Comparison of ENCODE assay signal across 11 cellular contexts in genomic region chr14:93903342-93904184, GRCh38. TPM values are rescaled to one million over a fixed set of nuclear protein-coding genes. Genes with fewer than 3 reads are reported as not detected.
DNase-seq lines count a peak whose midpoint lies in the region; ATAC-seq and TF ChIP-seq lines count a peak whose summit lies in the region.
"Had no signal": no experiment of that assay in that cellular context is flagged by ENCODE, and none has a peak within 500 bp of the region (broad histone marks: within the 10 kb centered on the region; RNA-seq: fewer than 3 reads in every experiment).

No MANE protein-coding gene starts in this region.

- TF ChIP-seq POLR2A in IMR-90 (IDR thresholded peaks at IDR 0.05; ENCODE audit: low read depth, low read length) (no peak), gastrocnemius medialis (IDR thresholded peaks at IDR 0.05) (no peak)

- intact Hi-C loops in IMR-90 (cut with micrococcal nuclease) (no loop called here), MCF 10A (cut with micrococcal nuclease) (no loop called here), gastrocnemius medialis (cut with DNase I; ENCODE audit: low total_unique reads) (no loop called here)

- H3K9ac ChIP-seq in IMR-90 (ENCODE audit: low read depth, low read length) = no peak overlapping the region

- 25% methylated on average over 4 of the region's 15 CpGs; no CpG with 5 or more reads in 1 of the 2 experiments for WGBS in IMR-90 (ENCODE audit: extremely low coverage in 2 of 2, insufficient read length in 1 of 2), 2 experiments

- no peak overlapping the region for H3K4ac ChIP-seq in IMR-90 (ENCODE audit: low read depth, low read length)

- H3K4me1 Mint-ChIP-seq in MCF 10A (ENCODE audit: insufficient read depth, unreplicated experiment) = no peaks in the 10 kb centered on the region
- H3K4me1 Mint-ChIP-seq in stimulated activated naive CD8-positive, alpha-beta T cell treated with anti-CD3 and anti-CD28 coated beads, Interleukin-15, amount 100 ng/mL, for 72 hours = no peaks in the 10 kb centered on the region
- no peaks in the 10 kb centered on the region for H3K4me1 Mint-ChIP-seq in activated CD8-positive, alpha-beta memory T cell treated with anti-CD3 and anti-CD28 coated beads, Interleukin-2, amount 10 ng/mL, durations not matched to agents 7 days and 5 days

- CTCF ChIA-PET in IMR-90 (lab: Yijun Ruan, JAX) (interaction anchor here (0.6 to 0.7 kb wide), 2 partner anchors 234 to 696 kb away, joined by 3 read pairs; no protein-coding TSS in a partner anchor), MCF 10A (lab: Yijun Ruan, JAX) (interaction anchor here (0.5 to 13.2 kb wide), 5 partner anchors 11 to 712 kb away, joined by 3 to 135 read pairs (median 3); no protein-coding TSS in a partner anchor)
- CTCF ChIA-PET in activated CD8-positive, alpha-beta memory T cell treated with anti-CD3 and anti-CD28 coated beads, Interleukin-2, amount 10 ng/mL, durations not matched to agents 7 days and 5 days (lab: Charles Lee) = no interaction called here

- H3K27ac ChIP-seq in IMR-90 (ENCODE audit: insufficient read depth, low read length) (no peak overlapping the region), gastrocnemius medialis (no peak overlapping the region)

- no peak overlapping the region for H3K14ac ChIP-seq in IMR-90 (replicated peaks; ENCODE audit: low read depth, low read length)

- no peaks in the 10 kb centered on the region for H3K9me1 ChIP-seq in IMR-90 (ENCODE audit: insufficient read depth, low read length)

- H4K91ac ChIP-seq in IMR-90 (ENCODE audit: insufficient read depth, low read depth, low read length) = no peak overlapping the region

- H3K4me3 ChIP-seq in IMR-90 (ENCODE audit: insufficient read depth, low read depth, low read length) (no peak overlapping the region), gastrocnemius medialis (no peak overlapping the region)

- H3K23ac ChIP-seq in IMR-90 (ENCODE audit: low read depth, low read length) = no peak overlapping the region

- H3K9me3 Mint-ChIP-seq in MCF 10A (ENCODE audit: unreplicated experiment) = no peaks in the 10 kb centered on the region
- H3K9me3 Mint-ChIP-seq in stimulated activated naive CD8-positive, alpha-beta T cell treated with anti-CD3 and anti-CD28 coated beads, Interleukin-15, amount 100 ng/mL, for 72 hours = no peaks in the 10 kb centered on the region
- no peaks in the 10 kb centered on the region for H3K9me3 Mint-ChIP-seq in activated CD8-positive, alpha-beta memory T cell treated with anti-CD3 and anti-CD28 coated beads, Interleukin-2, amount 10 ng/mL, durations not matched to agents 7 days and 5 days (ENCODE audit: low read depth)

- DNase-seq in ELF-1 (ENCODE audit: low read depth, low spot score) = peak; percentile 72
- no peak for DNase-seq in IMR-90
- DNase-seq in MCF 10A (ENCODE audit: unreplicated experiment) = peak; percentile 36
- peak; percentile 25 for DNase-seq in medulla oblongata (ENCODE audit: extremely low spot score)
- DNase-seq in gastrocnemius medialis = no peak
- no peak for DNase-seq in stimulated activated naive CD8-positive, alpha-beta T cell treated with anti-CD3 and anti-CD28 coated beads, Interleukin-15, amount 100 ng/mL, for 72 hours
- no peak for DNase-seq in activated CD8-positive, alpha-beta memory T cell treated with anti-CD3 and anti-CD28 coated beads, Interleukin-2, amount 10 ng/mL, durations not matched to agents 7 days and 5 days
- no peak for DNase-seq in effector CD8-positive, alpha-beta T cell (lab: John Stamatoyannopoulos, UW)
- DNase-seq: NCI-H510A had no signal

- no peak overlapping the region for H3K4me3 Mint-ChIP-seq in MCF 10A (ENCODE audit: unreplicated experiment)
- no peak overlapping the region for H3K4me3 Mint-ChIP-seq in stimulated activated naive CD8-positive, alpha-beta T cell treated with anti-CD3 and anti-CD28 coated beads, Interleukin-15, amount 100 ng/mL, for 72 hours
- no peak overlapping the region for H3K4me3 Mint-ChIP-seq in activated CD8-positive, alpha-beta memory T cell treated with anti-CD3 and anti-CD28 coated beads, Interleukin-2, amount 10 ng/mL, durations not matched to agents 7 days and 5 days

- H4K20me1 ChIP-seq in IMR-90 (ENCODE audit: insufficient read depth, low read length) = no peaks in the 10 kb centered on the region

- TF ChIP-seq CTCF in IMR-90 (conservative IDR thresholded peaks at IDR 0.05; ENCODE audit: low read depth, low read length) (peak; percentile 21; the same call in 1 of the 2 replicates), MCF 10A (IDR thresholded peaks at IDR 0.05; ENCODE audit: unreplicated experiment) (peak; percentile 15), gastrocnemius medialis (IDR thresholded peaks at IDR 0.05 in 4 of 5, conservative IDR thresholded peaks at IDR 0.05 in 1 of 5) (no peak)

- no peak overlapping the region for H2AK5ac ChIP-seq in IMR-90 (ENCODE audit: low read depth, low read length)

- H3K27me3 ChIP-seq in IMR-90 (ENCODE audit: control insufficient read depth, insufficient read depth, low read length) = peaks cover 6% of the 10 kb centered on the region
- H3K27me3 ChIP-seq in gastrocnemius medialis = no peaks in the 10 kb centered on the region

- H3K56ac ChIP-seq in IMR-90 (ENCODE audit: extremely low read depth, insufficient read depth, low read length) = no peak overlapping the region

- H2BK15ac ChIP-seq in IMR-90 (ENCODE audit: low read depth, low read length) = no peak overlapping the region

- dilution Hi-C loops in IMR-90 (cut with HindIII; ENCODE audit: low sequenced_read_pairs, unreplicated experiment) = no loop called here

- BruUV-seq in IMR-90 (replicated peaks; lab: Mats Ljungman, UMichigan) (no TSS peak), MCF 10A (replicated peaks; lab: Mats Ljungman, UMichigan) (no TSS peak)

- H3K36me3 ChIP-seq in IMR-90 (ENCODE audit: control insufficient read depth, insufficient read depth, low read length) (no peaks in the 10 kb centered on the region), gastrocnemius medialis (no peaks in the 10 kb centered on the region)

- H3K36me3 Mint-ChIP-seq in MCF 10A (ENCODE audit: insufficient read depth, unreplicated experiment) = no peaks in the 10 kb centered on the region
- H3K36me3 Mint-ChIP-seq in activated CD8-positive, alpha-beta memory T cell treated with anti-CD3 and anti-CD28 coated beads, Interleukin-2, amount 10 ng/mL, durations not matched to agents 7 days and 5 days = no peaks in the 10 kb centered on the region

- no peaks in the 10 kb centered on the region for H3K79me1 ChIP-seq in IMR-90 (ENCODE audit: low read depth in 1 of 2, low read length in 2 of 2)

- no peak overlapping the region for H4K8ac ChIP-seq in IMR-90 (ENCODE audit: low read depth in 2 of 2, low read length in 2 of 2)

- no peak overlapping the region for H3K18ac ChIP-seq in IMR-90 (ENCODE audit: low read depth, low read length)

- no peaks in the 10 kb centered on the region for H3K9me3 ChIP-seq in IMR-90 (ENCODE audit: control insufficient read depth, insufficient read depth, low read length)
- H3K9me3 ChIP-seq in gastrocnemius medialis = no peaks in the 10 kb centered on the region

- TF ChIP-seq RAD21 in IMR-90 (IDR thresholded peaks at IDR 0.05; ENCODE audit: low read length) = no peak

- H2BK20ac ChIP-seq in IMR-90 (ENCODE audit: low read depth, low read length) = no peak overlapping the region

- H3K4me1 ChIP-seq in IMR-90 (ENCODE audit: control insufficient read depth, insufficient read depth, low read length) (no peaks in the 10 kb centered on the region), gastrocnemius medialis (no peaks in the 10 kb centered on the region)

- peaks cover 50% of the 10 kb centered on the region for H3K27me3 Mint-ChIP-seq in MCF 10A (ENCODE audit: insufficient read depth, unreplicated experiment)
- H3K27me3 Mint-ChIP-seq in stimulated activated naive CD8-positive, alpha-beta T cell treated with anti-CD3 and anti-CD28 coated beads, Interleukin-15, amount 100 ng/mL, for 72 hours = peaks cover 31% of the 10 kb centered on the region
- H3K27me3 Mint-ChIP-seq in activated CD8-positive, alpha-beta memory T cell treated with anti-CD3 and anti-CD28 coated beads, Interleukin-2, amount 10 ng/mL, durations not matched to agents 7 days and 5 days = peaks cover 13% of the 10 kb centered on the region

- no peak overlapping the region for H3K27ac Mint-ChIP-seq in MCF 10A (ENCODE audit: low read depth, unreplicated experiment)
- H3K27ac Mint-ChIP-seq in stimulated activated naive CD8-positive, alpha-beta T cell treated with anti-CD3 and anti-CD28 coated beads, Interleukin-15, amount 100 ng/mL, for 72 hours = no peak overlapping the region
- H3K27ac Mint-ChIP-seq in activated CD8-positive, alpha-beta memory T cell treated with anti-CD3 and anti-CD28 coated beads, Interleukin-2, amount 10 ng/mL, durations not matched to agents 7 days and 5 days = no peak overlapping the region

- H2BK5ac ChIP-seq in IMR-90 (ENCODE audit: low read depth, low read length, poor library complexity, severe bottlenecking) = no peak overlapping the region

- H2BK120ac ChIP-seq in IMR-90 (ENCODE audit: low read depth, low read length) = no peak overlapping the region

- ATAC-seq in IMR-90 (ENCODE audit: low read depth) (peak; percentile 46; the same call in 1 of the 2 replicates), gastrocnemius medialis (no peak)
- no peak for ATAC-seq in stimulated activated naive CD8-positive, alpha-beta T cell treated with anti-CD3 and anti-CD28 coated beads, Interleukin-15, amount 100 ng/mL, for 72 hours
- no peak for ATAC-seq in activated CD8-positive, alpha-beta memory T cell treated with anti-CD3 and anti-CD28 coated beads, Interleukin-2, amount 10 ng/mL, durations not matched to agents 7 days and 5 days

- in situ Hi-C loops in IMR-90 (cut with MboI; ENCODE audit: low sequenced_read_pairs) (no loop called here), gastrocnemius medialis (cut with MboI; ENCODE audit: low sequenced_read_pairs in 4 of 4) (no loop called here)

- no peak overlapping the region for H2AK9ac ChIP-seq in IMR-90 (replicated peaks; ENCODE audit: low read depth, low read length, poor library complexity)

- no peak overlapping the region for H4K5ac ChIP-seq in IMR-90 (ENCODE audit: low read depth, low read length)

- no peak overlapping the region for H2AFZ ChIP-seq in IMR-90 (replicated peaks; ENCODE audit: low read length, poor library complexity)

- POLR2A ChIA-PET in IMR-90 (lab: Charles Lee; ENCODE audit: unreplicated experiment) (no interaction called here), MCF 10A (lab: Yijun Ruan, JAX) (interaction anchor here (0.6 kb wide), 1 partner anchor 106 kb away, joined by 4 read pairs; no protein-coding TSS in a partner anchor)

- H3K4me2 ChIP-seq in IMR-90 (ENCODE audit: low read depth, low read length) = no peak overlapping the region

TF ChIP-seq in IMR-90, 13 proteins besides CTCF, POLR2A, EP300 and RAD21 (continues in another document):
- TF ChIP-seq CHD1 (IDR thresholded peaks at IDR 0.05; ENCODE audit: low read depth, low read length) = no peak

RNA-seq across cellular contexts. Expression of gene FAM181A, which starts 23.6 kb away (rescaled TPM):
- total RNA-seq in IMR-90 (2012; rRNA removed) (not detected in 2 replicates), MCF 10A (2022) (not detected in 2 replicates), gastrocnemius medialis (not detected)
- not detected in 2 replicates for polyA plus RNA-seq in IMR-90 (2012; rRNA removed)
- polyA plus RNA-seq in IMR-90 (2012; cell fraction: cytosol; rRNA removed) = not detected in 2 replicates
- polyA plus RNA-seq in IMR-90 (2012; cell fraction: nucleus; rRNA removed; ENCODE audit: low replicate concordance) = not detected in 2 replicates
- total RNA-seq in activated CD8-positive, alpha-beta memory T cell treated with anti-CD3 and anti-CD28 coated beads, Interleukin-2, amount 10 ng/mL, durations not matched to agents 7 days and 5 days = not detected
- total RNA-seq: activated CD8-positive, alpha-beta memory T cell treated with anti-CD3 and anti-CD28 coated beads for 36 hours; endothelial cell of umbilical vein had no signal
- polyA plus RNA-seq: endothelial cell of umbilical vein had no signal

Comparison
In these comparisons a context has a peak if more than half of its experiments do, and no peak if none do; other contexts are left out.
1. DNase-seq: peak in ELF-1 (single experiment), MCF 10A (single experiment) and medulla oblongata (single experiment); none in IMR-90 (single experiment), gastrocnemius medialis (0 of 2), stimulated activated naive CD8-positive, alpha-beta T cell treated with anti-CD3 and anti-CD28 coated beads, Interleukin-15, amount 100 ng/mL, for 72 hours (0 of 2), activated CD8-positive, alpha-beta memory T cell treated with anti-CD3 and anti-CD28 coated beads, Interleukin-2, amount 10 ng/mL, durations not matched to agents 7 days and 5 days (single experiment) and effector CD8-positive, alpha-beta T cell (single experiment).
2. CTCF ChIP-seq: peak in IMR-90 (single experiment) and MCF 10A (single experiment); none in gastrocnemius medialis (0 of 5).